ENCODE assay signal across 27 cellular contexts in the genomic region with DNA sequence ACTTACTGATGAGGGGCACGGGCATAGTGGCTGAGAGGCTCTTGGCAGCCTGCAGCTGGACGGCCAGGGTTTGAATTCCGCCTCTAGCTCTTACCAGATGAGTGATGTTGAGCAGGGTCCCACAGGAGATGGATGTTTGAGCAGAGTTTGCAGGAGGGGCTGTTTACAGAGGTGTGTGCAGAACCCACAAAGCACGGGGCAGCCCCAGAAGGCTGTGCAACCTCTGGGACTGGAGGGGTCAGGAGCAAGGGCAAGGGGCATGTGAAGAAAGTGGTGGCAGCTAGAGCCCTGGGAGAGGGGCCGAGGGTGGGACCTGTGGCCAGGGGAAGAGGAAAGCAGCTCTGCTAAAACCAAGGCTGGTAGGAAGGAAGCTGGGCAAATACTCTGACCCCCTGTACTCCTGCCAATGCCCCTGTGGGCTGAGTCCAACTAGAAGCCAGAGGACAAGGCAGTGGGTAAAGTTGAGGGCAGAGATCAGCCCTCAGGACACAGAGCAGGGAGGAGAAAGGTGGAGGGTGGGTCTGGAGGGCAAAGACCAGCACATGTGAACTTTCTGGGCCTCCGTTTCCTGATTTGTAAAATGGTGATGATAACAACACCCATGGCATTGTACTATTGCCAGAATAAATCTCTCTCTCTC. TPM values are rescaled to one million over a fixed set of nuclear protein-coding genes. Genes with fewer than 3 reads are reported as not detected.
A peak's percentile ranks its signal among the peaks of the same experiment; 100 is the strongest.
DNase-seq lines count a peak whose midpoint lies in the region; ATAC-seq, FAIRE-seq and TF ChIP-seq lines count a peak whose summit lies in the region.
"Had no signal": no experiment of that assay in that cellular context is flagged by ENCODE, and none has a peak within 500 bp of the region (broad histone marks: within the 10 kb centered on the region; RNA-seq: fewer than 3 reads in every experiment).

No MANE protein-coding gene starts in this region.

- H3K27ac ChIP-seq in right atrium auricular region (peak overlapping the region; percentile 65 to 68), H1 (ENCODE audit: low read depth, low read length) (no peak overlapping the region), aorta (ENCODE audit: low read depth in 1 of 2, low read length in 2 of 2) (peak overlapping the region; percentile 95 to 99)
- H3K27ac ChIP-seq: neutrophil had no signal

- TF ChIP-seq EP300 in H1 (IDR thresholded peaks at IDR 0.05; ENCODE audit: borderline replicate concordance in 1 of 2, low read depth in 2 of 2, low read length in 2 of 2), result no peak

- no peak overlapping the region for H3K23ac ChIP-seq in H1 (ENCODE audit: insufficient read length)

- H3K18ac ChIP-seq in H1 (ENCODE audit: extremely low read depth, low read length), result no peak overlapping the region

- 82% methylated on average over 6 of the region's 6 CpGs; no CpG with 5 or more reads in 1 of the 2 experiments for WGBS in H1 (ENCODE audit: extremely low coverage in 1 of 2, insufficient coverage in 1 of 2, insufficient read length in 1 of 2, insufficient replicate concordance in 2 of 2, low coverage in 1 of 2, low lambda C conversion rate in 2 of 2, missing lambda C conversion rate in 1 of 2), 2 experiments
- WGBS in aorta, 2 donors, result 58 to 65% methylated on average over 6 of the region's 6 CpGs

- no peaks in the 10 kb centered on the region for H3K79me2 ChIP-seq in H1 (ENCODE audit: control insufficient read depth in 1 of 2, insufficient read depth in 2 of 2, low read length in 2 of 2)

- no peaks in the 10 kb centered on the region for H4K20me1 ChIP-seq in H1 (replicated peaks in 1 of 2; ENCODE audit: control insufficient read depth in 1 of 2, insufficient read depth in 2 of 2, low read length in 2 of 2)

- no peak overlapping the region for H3K4me2 ChIP-seq in H1 (ENCODE audit: insufficient read depth in 1 of 2, low read depth in 2 of 2, low read length in 2 of 2)
- H3K4me2 ChIP-seq in skeletal muscle satellite cell (ENCODE audit: low read length), result no peak overlapping the region

- no peak overlapping the region for H3K9ac ChIP-seq in H1 (replicated peaks in 1 of 4; ENCODE audit: extremely low read depth in 1 of 4, low read depth in 3 of 4, low read length in 3 of 4)
- H3K9ac ChIP-seq in skeletal muscle satellite cell (ENCODE audit: low read depth, low read length), result peak overlapping the region; percentile 37

- no peak overlapping the region for H3K4me3 ChIP-seq in right atrium auricular region
- no peak overlapping the region for H3K4me3 ChIP-seq in H1 (ENCODE audit: extremely low read depth in 1 of 4, insufficient read depth in 2 of 4, low read depth in 3 of 4, low read length in 4 of 4)
- H3K4me3 ChIP-seq in skeletal muscle satellite cell (ENCODE audit: low read length), result no peak overlapping the region
- H3K4me3 ChIP-seq in aorta (ENCODE audit: low read length in 2 of 2), result no peak overlapping the region
- H3K4me3 ChIP-seq: left lung, tibial nerve had no signal

- H4K8ac ChIP-seq in H1 (ENCODE audit: extremely low read depth, insufficient read depth, low read length), result no peak overlapping the region

- no peak for TF ChIP-seq CTCF in right atrium auricular region (IDR thresholded peaks at IDR 0.05)
- no peak for TF ChIP-seq CTCF in H1 (IDR thresholded peaks at IDR 0.05; ENCODE audit: control extremely low read depth in 1 of 3, insufficient read depth in 1 of 3, low read depth in 1 of 3, low read length in 3 of 3)

- CTCF ChIA-PET in H1 (lab: Charles Lee; ENCODE audit: partially characterized antibody), result interaction anchor here (0.5 to 2.2 kb wide), 4 partner anchors 13 to 188 kb away, joined by 3 to 7 read pairs (median 4); no protein-coding TSS in a partner anchor

- no peak overlapping the region for H2BK12ac ChIP-seq in H1 (ENCODE audit: low read depth, low read length)

- H2BK120ac ChIP-seq in H1 (replicated peaks; ENCODE audit: low read depth, low read length), result no peak overlapping the region

- H2BK15ac ChIP-seq in H1 (ENCODE audit: low read length), result peak overlapping the region; percentile 83; the same call in 1 of the 2 replicates

- FAIRE-seq in H1 (lab: Jason Lieb, UNC), result no peak
- FAIRE-seq: D721Med, RCC 7860 had no signal

- no peak for ATAC-seq in left ventricle myocardium superior
- ATAC-seq in aorta (ENCODE audit: low FRiP score), result no peak
- no peak for ATAC-seq in HG02870 (IDR thresholded peaks at IDR 0.05; ENCODE audit: unreplicated experiment)
- ATAC-seq in HG03378 (IDR thresholded peaks at IDR 0.05; ENCODE audit: unreplicated experiment), result no peak
- ATAC-seq: activated CD8-positive, alpha-beta T cell treated with anti-CD3 and anti-CD28 coated beads for 36 hours; esophagus mucosa had no signal

- no peak overlapping the region for H2AK5ac ChIP-seq in H1 (ENCODE audit: low read depth, low read length)

- H3K4ac ChIP-seq in H1 (replicated peaks; ENCODE audit: insufficient read length, low read depth, low read length), result no peak overlapping the region

- no peak for TF ChIP-seq POLR2A in H1 (IDR thresholded peaks at IDR 0.05; ENCODE audit: control extremely low read depth in 1 of 2, low read depth in 2 of 2, low read length in 2 of 2)

- H4K91ac ChIP-seq in H1 (replicated peaks; ENCODE audit: insufficient read length, low read length), result no peak overlapping the region

- H3K4me1 ChIP-seq in right atrium auricular region (peaks cover 0 to 38% of the 10 kb centered on the region in 2 donors), H1 (replicated peaks in 1 of 4; ENCODE audit: control insufficient read depth in 3 of 4, insufficient read depth in 4 of 4, low read length in 3 of 4) (0 out of 7 replicates have a peak, but pooled peaks cover 0 to 2% (median 0%) of the 10 kb centered on the region in 4 experiments), skeletal muscle satellite cell (ENCODE audit: control insufficient read depth, insufficient read depth, low read length) (peaks cover 31% of the 10 kb centered on the region), aorta (ENCODE audit: control insufficient read depth in 1 of 2, insufficient read depth in 2 of 2, low read length in 2 of 2) (peaks cover 6 to 7% of the 10 kb centered on the region in 2 donors)
- H3K4me1 ChIP-seq: left lung had no signal

- H3K56ac ChIP-seq in H1 (replicated peaks; ENCODE audit: insufficient read length, low read depth, low read length), result no peak overlapping the region

- no peak overlapping the region for H2BK20ac ChIP-seq in H1 (ENCODE audit: low read length)

- no peak for TF ChIP-seq RAD21 in H1 (IDR thresholded peaks at IDR 0.05 in 1 of 2, conservative IDR thresholded peaks at IDR 0.05 in 1 of 2; ENCODE audit: low read depth in 2 of 2, low read length in 2 of 2)

- 0 out of 2 replicates have a peak overlapping the region, but pooled peaks have one; percentile 6 for H2AFZ ChIP-seq in H1 (ENCODE audit: low read length)

- H3K14ac ChIP-seq in H1 (ENCODE audit: insufficient read length), result no peak overlapping the region

- intact Hi-C loops in left ventricle myocardium superior (cut with micrococcal nuclease), result no loop called here
- intact Hi-C loops in aorta (cut with DNase I), result loop anchor here (5.0 kb wide), 3 partner anchors 54 to 124 kb away; partner anchors contain the start of gene ITGA11 (in 1 of the 2)

- H3K23me2 ChIP-seq in H1 (ENCODE audit: low read depth, low read length), result no peaks in the 10 kb centered on the region

- H4K5ac ChIP-seq in H1 (ENCODE audit: insufficient read length, low read depth, low read length), result no peak overlapping the region

- H3K27me3 ChIP-seq in right atrium auricular region, result no peaks in the 10 kb centered on the region
- peaks cover 0 to 4% (median 0%) of the 10 kb centered on the region in 4 experiments; a peak in 2 of 7 replicates for H3K27me3 ChIP-seq in H1 (replicated peaks in 1 of 4; ENCODE audit: control insufficient read depth in 3 of 4, extremely low read depth in 1 of 4, insufficient read depth in 3 of 4, low read length in 3 of 4)
- H3K27me3 ChIP-seq in skeletal muscle satellite cell (ENCODE audit: control insufficient read depth, insufficient read depth, low read length), result peaks cover 21% of the 10 kb centered on the region
- no peaks in the 10 kb centered on the region for H3K27me3 ChIP-seq in aorta (ENCODE audit: control insufficient read depth in 1 of 2, insufficient read depth in 2 of 2, low read length in 1 of 2)
- H3K27me3 ChIP-seq: tibial nerve had no signal

- no peaks in the 10 kb centered on the region for H3K36me3 ChIP-seq in right atrium auricular region
- no peaks in the 10 kb centered on the region for H3K36me3 ChIP-seq in H1 (ENCODE audit: control insufficient read depth in 2 of 4, insufficient read depth in 4 of 4, low read length in 3 of 4)
- no peaks in the 10 kb centered on the region for H3K36me3 ChIP-seq in skeletal muscle satellite cell (ENCODE audit: insufficient read depth, low read length)
- no peaks in the 10 kb centered on the region for H3K36me3 ChIP-seq in aorta (ENCODE audit: control insufficient read depth in 1 of 2, insufficient read depth in 2 of 2, low read length in 1 of 2)
- H3K36me3 ChIP-seq: left lung, neutrophil, tibial nerve had no signal

- POLR2A ChIA-PET in H1 (lab: Charles Lee; ENCODE audit: partially characterized antibody), result no interaction called here

- no peak overlapping the region for H2BK5ac ChIP-seq in H1 (ENCODE audit: low read depth, low read length)

- H3K9me3 ChIP-seq in right atrium auricular region (no peaks in the 10 kb centered on the region), H1 (ENCODE audit: insufficient read depth in 2 of 2, low read depth in 1 of 2, low read length in 1 of 2) (no peaks in the 10 kb centered on the region), skeletal muscle satellite cell (replicated peaks; ENCODE audit: low read length) (no peaks in the 10 kb centered on the region), aorta (ENCODE audit: control insufficient read depth, low read length) (no peaks in the 10 kb centered on the region)
- H3K9me3 ChIP-seq: left lung, neutrophil, tibial nerve had no signal

- no peaks in the 10 kb centered on the region for H3K79me1 ChIP-seq in H1 (ENCODE audit: low read depth, low read length)

- DNase-seq in right atrium auricular region (ENCODE audit: low spot score) (no peak), left ventricle myocardium superior (no peak), H1 (ENCODE audit: low read depth in 1 of 2, low spot score in 2 of 2) (no peak), aorta (no peak), COLO668 (lab: John Stamatoyannopoulos, UW; ENCODE audit: unreplicated experiment) (no peak)
- DNase-seq: 8988T; activated CD8-positive, alpha-beta memory T cell treated with anti-CD3 and anti-CD28 coated beads, Interleukin-2, amount 50 U/mL, for 48 hours; activated CD8-positive, alpha-beta T cell treated with anti-CD3 and anti-CD28 coated beads for 36 hours; activated naive CD4-positive, alpha-beta T cell treated with anti-CD3 and anti-CD28 coated beads, Interleukin-2, amount 50 U/mL, for 16 hours; amygdala; CD4-positive, CD25-positive, alpha-beta regulatory T cell; islet precursor cell; left lung; NCI-H446 treated with DMSO at 0.1 percent for 48 hours; SIG-M5; stimulated activated naive CD4-positive, alpha-beta T cell treated with Interleukin-2 at 50 U/mL for 16 hours; SW 1271 had no signal

RNA-seq across cellular contexts. Expression of gene ITGA11, which starts 53.9 kb away (rescaled TPM):
- total RNA-seq in right atrium auricular region, result 10 to 100 TPM; 12.6 to 35.4 TPM
- 23.5 TPM for total RNA-seq in left ventricle myocardium superior
- 0.06 TPM in 1 of 2 replicates, not detected in the other for total RNA-seq in H1 (2021; fragmentation: NEBNext Ultra II Directional; extraction: Animal tissue kit (Norgen Biotek cat#: 25700))
- 0.05 and 0.06 TPM in 2 replicates for polyA plus RNA-seq in H1 (2011; rRNA removed)
- polyA plus RNA-seq in H1 (2011; cell fraction: cytosol; rRNA removed), result 0.12 TPM
- 0.30 TPM for polyA plus RNA-seq in H1 (2011; cell fraction: nucleus; rRNA removed)
- 0.10 to 0.42 TPM (median 0.29 TPM) in 4 replicates for polyA plus RNA-seq in H1 (2012, experiment 1 of 2)
- polyA plus RNA-seq in H1 (2012, experiment 2 of 2), result 0.08 TPM
- polyA plus RNA-seq in H1 (2013, experiment 1 of 2), result 0.16 TPM
- 0.06 TPM for polyA plus RNA-seq in H1 (2013, experiment 2 of 2)
- 0.03 and 0.12 TPM in 2 replicates for polyA minus RNA-seq in H1 (2011; rRNA and poly(A)+ RNA removed)
- polyA minus RNA-seq in H1 (2011; cell fraction: cytosol; rRNA and poly(A)+ RNA removed), result not detected
- polyA minus RNA-seq in H1 (2011; cell fraction: nucleus; rRNA and poly(A)+ RNA removed), result 0.90 TPM
- 0.51 and 4.2 TPM in 2 replicates for total RNA-seq in skeletal muscle satellite cell (2012; rRNA removed)
- total RNA-seq in aorta, result 100 to 1,000 TPM; 138 to 154 TPM
- 10 to 100 TPM; 21.4 to 76.7 TPM for polyA plus RNA-seq in aorta
- total RNA-seq: CD4-positive, CD25-positive, alpha-beta regulatory T cell; progenitor cell of endocrine pancreas had no signal
- polyA plus RNA-seq: IgD-negative memory B cell had no signal

Comparison
In these comparisons a context has a peak if more than half of its experiments do, and no peak if none do; other contexts are left out.
1. RNA of gene ITGA11, which starts 53.9 kb away (total RNA-seq): 138 to 154 TPM in aorta, 12.6 to 35.4 TPM in right atrium auricular region and 23.5 TPM in left ventricle myocardium superior (single experiment); 0.06 TPM in H1; every median in the first group is over 10 times any median in the second.